Comparison of ENCODE assay signal across 8 cellular contexts in genomic region chr1:6489799-6490180, GRCh38. TPM values are rescaled to one million over a fixed set of nuclear protein-coding genes. Genes with fewer than 3 reads are reported as not detected.
DNase-seq lines count a peak whose midpoint lies in the region; ATAC-seq and FAIRE-seq lines count a peak whose summit lies in the region.

No MANE protein-coding gene starts in this region.

- peaks cover 18% of the 10 kb centered on the region for H3K27me3 Mint-ChIP-seq in activated naive CD8-positive, alpha-beta T cell treated with anti-CD3 and anti-CD28 coated beads, Interleukin-2, amount 10 ng/mL, durations not matched to agents 7 days and 5 days

- no peaks in the 10 kb centered on the region for H3K9me3 Mint-ChIP-seq in activated naive CD8-positive, alpha-beta T cell treated with anti-CD3 and anti-CD28 coated beads, Interleukin-2, amount 10 ng/mL, durations not matched to agents 7 days and 5 days

- peak; percentile 56 for ATAC-seq in GM19467 (IDR thresholded peaks at IDR 0.05; ENCODE audit: unreplicated experiment)
- peak; percentile 58 for ATAC-seq in activated naive CD8-positive, alpha-beta T cell treated with anti-CD3 and anti-CD28 coated beads, Interleukin-2, amount 10 ng/mL, durations not matched to agents 7 days and 5 days (ENCODE audit: low read depth)
- ATAC-seq in left cardiac atrium = peak; percentile 71 to 77

- DNase-seq in CD1c-positive myeloid dendritic cell (ENCODE audit: extremely low spot score) (peak; percentile 83), Kasumi-1 (lab: John Stamatoyannopoulos, UW) (peak; percentile 56 to 60), SKM-1 treated with dmso at 0.1 percent for 144 hours (lab: John Stamatoyannopoulos, UW; ENCODE audit: unreplicated experiment) (peak; percentile 73), left cardiac atrium (peak; percentile 77), pulmonary artery endothelial cell (ENCODE audit: low read depth, low spot score) (peak; percentile 24), urothelium cell line (ENCODE audit: low spot score) (peak; percentile 88)
- peak; percentile 89 for DNase-seq in activated naive CD8-positive, alpha-beta T cell treated with anti-CD3 and anti-CD28 coated beads, Interleukin-2, amount 10 ng/mL, durations not matched to agents 7 days and 5 days

- POLR2A ChIA-PET in activated naive CD8-positive, alpha-beta T cell treated with anti-CD3 and anti-CD28 coated beads, Interleukin-2, amount 10 ng/mL, durations not matched to agents 7 days and 5 days (lab: Charles Lee) = interaction anchor here (1.0 to 1.9 kb wide), 6 partner anchors 9 to 113 kb away, joined by 3 to 11 read pairs (median 4); partner anchors contain the start of genes KLHL21, NOL9, TAS1R1 and TNFRSF25

- intact Hi-C loops in left cardiac atrium (cut with DNase I) = loop anchor here in 1 of 2 donors (5.0 kb wide), 2 partner anchors 63 to 153 kb away; partner anchors contain the start of gene NOL9

- H3K27ac Mint-ChIP-seq in activated naive CD8-positive, alpha-beta T cell treated with anti-CD3 and anti-CD28 coated beads, Interleukin-2, amount 10 ng/mL, durations not matched to agents 7 days and 5 days = peak overlapping the region; percentile 73

- peaks cover 28% of the 10 kb centered on the region for H3K4me1 Mint-ChIP-seq in activated naive CD8-positive, alpha-beta T cell treated with anti-CD3 and anti-CD28 coated beads, Interleukin-2, amount 10 ng/mL, durations not matched to agents 7 days and 5 days

- H3K36me3 Mint-ChIP-seq in activated naive CD8-positive, alpha-beta T cell treated with anti-CD3 and anti-CD28 coated beads, Interleukin-2, amount 10 ng/mL, durations not matched to agents 7 days and 5 days = no peaks in the 10 kb centered on the region

- peak overlapping the region; percentile 79 for H3K4me3 Mint-ChIP-seq in activated naive CD8-positive, alpha-beta T cell treated with anti-CD3 and anti-CD28 coated beads, Interleukin-2, amount 10 ng/mL, durations not matched to agents 7 days and 5 days

- FAIRE-seq in urothelium cell line (lab: Jason Lieb, UNC) = no peak

RNA-seq across cellular contexts. Expression of gene PLEKHG5, which starts 1.7 kb away (rescaled TPM):
- total RNA-seq in activated naive CD8-positive, alpha-beta T cell treated with anti-CD3 and anti-CD28 coated beads, Interleukin-2, amount 10 ng/mL, durations not matched to agents 7 days and 5 days = 1 to 10 TPM; 4.7 to 5.0 TPM
- total RNA-seq in left cardiac atrium (10 to 100 TPM; 10.7 to 11.8 TPM), pulmonary artery endothelial cell (28.0 and 41.3 TPM in 2 replicates)

RNA-seq across cellular contexts. Expression of gene TNFRSF25, which starts 23.8 kb away (rescaled TPM):
- 100 to 1,000 TPM; 137 TPM for total RNA-seq in activated naive CD8-positive, alpha-beta T cell treated with anti-CD3 and anti-CD28 coated beads, Interleukin-2, amount 10 ng/mL, durations not matched to agents 7 days and 5 days
- total RNA-seq in left cardiac atrium = 1 to 10 TPM; 5.5 to 5.9 TPM
- total RNA-seq in pulmonary artery endothelial cell = 8.4 and 8.8 TPM in 2 replicates

Comparison
In these comparisons a context has a peak if more than half of its experiments do, and no peak if none do; other contexts are left out.
1. Peak in every context shown above with its lines: DNase-seq and ATAC-seq.
2. DNase-seq: peak in every context shown above with its lines; median percentile 89 in activated naive CD8-positive, alpha-beta T cell treated with anti-CD3 and anti-CD28 coated beads, Interleukin-2, amount 10 ng/mL, durations not matched to agents 7 days and 5 days; 88 in urothelium cell line; 83 in CD1c-positive myeloid dendritic cell; 77 in left cardiac atrium; 73 in SKM-1 treated with dmso at 0.1 percent for 144 hours; 58 in Kasumi-1; 24 in pulmonary artery endothelial cell.
3. RNA of gene TNFRSF25, which starts 23.8 kb away (total RNA-seq): 137 TPM in activated naive CD8-positive, alpha-beta T cell treated with anti-CD3 and anti-CD28 coated beads, Interleukin-2, amount 10 ng/mL, durations not matched to agents 7 days and 5 days; 8.4 to 8.8 TPM in pulmonary artery endothelial cell and 5.5 to 5.9 TPM in left cardiac atrium; every median in the first group is over 10 times any median in the second.